In the genomic region with DNA sequence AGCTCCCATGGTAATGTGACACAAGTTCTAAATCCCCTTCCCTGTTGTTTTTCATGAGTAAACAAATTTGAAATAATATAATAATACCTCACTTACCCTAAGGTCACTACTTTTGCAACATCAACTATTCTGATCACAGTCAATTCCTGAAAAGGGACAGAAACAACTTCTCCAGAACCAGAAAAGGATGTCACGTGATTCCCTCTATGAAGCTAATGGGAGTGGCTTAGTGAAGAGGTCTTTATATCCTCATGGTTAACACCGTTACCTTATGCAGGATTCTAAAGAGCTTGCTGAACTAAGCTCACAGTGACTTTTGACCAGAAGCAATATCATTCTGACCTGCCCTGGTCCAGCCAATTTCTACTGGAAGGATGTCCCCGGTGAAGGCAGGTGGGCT, we compare ENCODE assay signal across 16 cellular contexts.
"Had no signal": no experiment of that assay in that cellular context is flagged by ENCODE, and none has a peak within 500 bp of the region (broad histone marks: within the 10 kb centered on the region; RNA-seq: fewer than 3 reads in every experiment).

No MANE protein-coding gene starts in this region.

- ATAC-seq: activated T-helper 17 cell treated with anti-CD3 and anti-CD28 coated beads, Interleukin-2, amount 50 U/mL, for 72 hours; esophagus mucosa; gastrocnemius medialis; lower lobe of right lung had no signal

- DNase-seq: activated B cell treated with CpG ODN at 0.5 μM for 24 hours; activated CD4-positive, alpha-beta T cell treated with anti-CD3 and anti-CD28 coated beads for 4 hours; activated CD8-positive, alpha-beta memory T cell treated with anti-CD3 and anti-CD28 coated beads, Interleukin-2, amount 50 U/mL, for 48 hours; activated naive CD4-positive, alpha-beta T cell; effector CD8-positive, alpha-beta T cell; gastrocnemius medialis; head of caudate nucleus; lower lobe of right lung; nephron progenitor cell; occipital lobe; posterior cingulate gyrus; stimulated activated CD8-positive, alpha-beta memory T cell treated with anti-CD3 and anti-CD28 coated beads, Interleukin-4, amount 100 ng/mL, for 48 hours; stomach; upper lobe of left lung had no signal

- H3K27ac Mint-ChIP-seq: activated B cell treated with CpG ODN at 0.5 μM for 24 hours, nephron progenitor cell had no signal

- H3K9me3 Mint-ChIP-seq: activated B cell treated with CpG ODN at 0.5 μM for 24 hours; activated T-helper 17 cell treated with anti-CD3 and anti-CD28 coated beads, Interleukin-2, amount 50 U/mL, for 72 hours; nephron progenitor cell had no signal

- H3K27me3 Mint-ChIP-seq: activated B cell treated with CpG ODN at 0.5 μM for 24 hours; activated T-helper 17 cell treated with anti-CD3 and anti-CD28 coated beads, Interleukin-2, amount 50 U/mL, for 72 hours had no signal

- H3K4me3 Mint-ChIP-seq: activated B cell treated with CpG ODN at 0.5 μM for 24 hours, nephron progenitor cell had no signal
